Comparison of ENCODE assay signal across 9 cellular contexts in genomic region chr14:80942158-80942738, GRCh38. TPM values are rescaled to one million over a fixed set of nuclear protein-coding genes. Genes with fewer than 3 reads are reported as not detected.
DNase-seq lines count a peak whose midpoint lies in the region; ATAC-seq and TF ChIP-seq lines count a peak whose summit lies in the region.
"Had no signal": no experiment of that assay in that cellular context is flagged by ENCODE, and none has a peak within 500 bp of the region (broad histone marks: within the 10 kb centered on the region; RNA-seq: fewer than 3 reads in every experiment).

No MANE protein-coding gene starts in this region.

- no peaks in the 10 kb centered on the region for H3K36me3 Mint-ChIP-seq in CD4-positive, CD25-positive, alpha-beta regulatory T cell

- peak overlapping the region; percentile 91 to 94 (median 93) for H3K27ac Mint-ChIP-seq in CD4-positive, CD25-positive, alpha-beta regulatory T cell

- H3K4me1 ChIP-seq in CD4-positive, CD25-positive, alpha-beta regulatory T cell (ENCODE audit: control insufficient read depth, insufficient read depth, low read length, poor library complexity, severe bottlenecking) = peaks cover 30% of the 10 kb centered on the region
- H3K4me1 ChIP-seq in mesodermal cell (ENCODE audit: control insufficient read depth, insufficient read depth, low read length, poor library complexity, severe bottlenecking) = peaks cover 7% of the 10 kb centered on the region

- H3K9me3 ChIP-seq in CD4-positive, CD25-positive, alpha-beta regulatory T cell (ENCODE audit: control insufficient read depth in 2 of 2, low read length in 2 of 2) = no peaks in the 10 kb centered on the region
- no peaks in the 10 kb centered on the region for H3K9me3 ChIP-seq in mesodermal cell (ENCODE audit: control insufficient read depth, low read length)

- peaks cover 22 to 34% (median 28%) of the 10 kb centered on the region in 4 donors for H3K4me1 Mint-ChIP-seq in CD4-positive, CD25-positive, alpha-beta regulatory T cell

- H3K27ac ChIP-seq in CD4-positive, CD25-positive, alpha-beta regulatory T cell (ENCODE audit: insufficient read depth, low read length, poor library complexity, severe bottlenecking) = peak overlapping the region; percentile 76
- H3K27ac ChIP-seq in brain microvascular endothelial cell (no peak overlapping the region), mesodermal cell (ENCODE audit: low read depth, low read length, severe bottlenecking) (no peak overlapping the region)

- in situ Hi-C loops in brain microvascular endothelial cell (cut with HindIII; ENCODE audit: low pct_ligation_motif_present, low sequenced_read_pairs) = no loop called here

- no peak for ATAC-seq in CD4-positive, CD25-positive, alpha-beta regulatory T cell (ENCODE audit: low read depth in 2 of 2)
- ATAC-seq in GM19438 (IDR thresholded peaks at IDR 0.05; ENCODE audit: low read depth, unreplicated experiment) = peak; percentile 24

- peak overlapping the region; percentile 86 for H3K4me3 ChIP-seq in CD4-positive, CD25-positive, alpha-beta regulatory T cell (ENCODE audit: low read depth, low read length)
- H3K4me3 ChIP-seq in brain microvascular endothelial cell (ENCODE audit: low read depth, low read length) (peak overlapping the region; percentile 48), mesodermal cell (ENCODE audit: extremely low read depth, insufficient read depth, low read length, poor library complexity, severe bottlenecking) (peak overlapping the region; percentile 85)

- H3K36me3 ChIP-seq in CD4-positive, CD25-positive, alpha-beta regulatory T cell (ENCODE audit: control insufficient read depth, insufficient read depth, low read length) = no peaks in the 10 kb centered on the region
- H3K36me3 ChIP-seq in brain microvascular endothelial cell (replicated peaks) (no peaks in the 10 kb centered on the region), mesodermal cell (ENCODE audit: control insufficient read depth, insufficient read depth, low read length) (peaks cover 2% of the 10 kb centered on the region)

- H3K9me3 Mint-ChIP-seq in CD4-positive, CD25-positive, alpha-beta regulatory T cell = no peaks in the 10 kb centered on the region

- peak in 2 of 3 donors; percentile 13 to 49 for DNase-seq in CD4-positive, CD25-positive, alpha-beta regulatory T cell
- DNase-seq in KG1 (lab: John Stamatoyannopoulos, UW) (peak; percentile 75), brain microvascular endothelial cell (no peak), T1000 (lab: John Stamatoyannopoulos, UW) (no peak), NCI-H226 (no peak), foreskin melanocyte (no peak)

- H3K27me3 Mint-ChIP-seq in CD4-positive, CD25-positive, alpha-beta regulatory T cell = no peaks in the 10 kb centered on the region

- H3K4me3 Mint-ChIP-seq in CD4-positive, CD25-positive, alpha-beta regulatory T cell = peak overlapping the region; percentile 89 to 96 (median 92)

- 64 to 86% methylated on average over 3 to 4 of the region's 5 CpGs for WGBS in mesodermal cell (ENCODE audit: insufficient coverage in 2 of 2), 2 experiments

- TF ChIP-seq CTCF in brain microvascular endothelial cell (IDR thresholded peaks at IDR 0.05; ENCODE audit: low read depth, low read length, missing control alignments) = no peak

- H3K27me3 ChIP-seq in CD4-positive, CD25-positive, alpha-beta regulatory T cell (ENCODE audit: control insufficient read depth, insufficient read depth, low read length) = no peaks in the 10 kb centered on the region
- H3K27me3 ChIP-seq in brain microvascular endothelial cell (replicated peaks) = no peaks in the 10 kb centered on the region

RNA-seq across cellular contexts. Expression of gene CEP128, which starts 0.7 kb away (rescaled TPM):
- 82.8 TPM for total RNA-seq in CD4-positive, CD25-positive, alpha-beta regulatory T cell
- polyA plus RNA-seq in CD4-positive, CD25-positive, alpha-beta regulatory T cell = 10 to 100 TPM in 3 of 4 donors, 1 to 10 TPM in 1; 9.3 to 14.7 (median 10.5) TPM
- 5.9 TPM for polyA plus RNA-seq in mesodermal cell (2013, experiment 1 of 2)
- polyA plus RNA-seq in mesodermal cell (2013, experiment 2 of 2) = 7.8 TPM

RNA-seq across cellular contexts. Expression of gene TSHR, which starts 13.2 kb away (rescaled TPM):
- total RNA-seq in CD4-positive, CD25-positive, alpha-beta regulatory T cell = 19.3 TPM
- 10 to 100 TPM in 2 of 4 donors, 1 to 10 TPM in 2; 4.4 to 17.3 (median 11.8) TPM for polyA plus RNA-seq in CD4-positive, CD25-positive, alpha-beta regulatory T cell
- polyA plus RNA-seq in mesodermal cell (2013, experiment 1 of 2) = not detected
- polyA plus RNA-seq in mesodermal cell (2013, experiment 2 of 2) = not detected
- total RNA-seq: RPMI7951 had no signal

Comparison
In these comparisons a context has a peak if more than half of its experiments do, and no peak if none do; other contexts are left out.
1. DNase-seq: peak in CD4-positive, CD25-positive, alpha-beta regulatory T cell (2 of 3) and KG1 (single experiment); none in brain microvascular endothelial cell (single experiment), T1000 (single experiment), NCI-H226 (single experiment) and foreskin melanocyte (single experiment).
2. Peak in every context shown above with its lines, with median percentiles within 50 percentile points of each other: H3K4me3 ChIP-seq.